In the genomic region with DNA sequence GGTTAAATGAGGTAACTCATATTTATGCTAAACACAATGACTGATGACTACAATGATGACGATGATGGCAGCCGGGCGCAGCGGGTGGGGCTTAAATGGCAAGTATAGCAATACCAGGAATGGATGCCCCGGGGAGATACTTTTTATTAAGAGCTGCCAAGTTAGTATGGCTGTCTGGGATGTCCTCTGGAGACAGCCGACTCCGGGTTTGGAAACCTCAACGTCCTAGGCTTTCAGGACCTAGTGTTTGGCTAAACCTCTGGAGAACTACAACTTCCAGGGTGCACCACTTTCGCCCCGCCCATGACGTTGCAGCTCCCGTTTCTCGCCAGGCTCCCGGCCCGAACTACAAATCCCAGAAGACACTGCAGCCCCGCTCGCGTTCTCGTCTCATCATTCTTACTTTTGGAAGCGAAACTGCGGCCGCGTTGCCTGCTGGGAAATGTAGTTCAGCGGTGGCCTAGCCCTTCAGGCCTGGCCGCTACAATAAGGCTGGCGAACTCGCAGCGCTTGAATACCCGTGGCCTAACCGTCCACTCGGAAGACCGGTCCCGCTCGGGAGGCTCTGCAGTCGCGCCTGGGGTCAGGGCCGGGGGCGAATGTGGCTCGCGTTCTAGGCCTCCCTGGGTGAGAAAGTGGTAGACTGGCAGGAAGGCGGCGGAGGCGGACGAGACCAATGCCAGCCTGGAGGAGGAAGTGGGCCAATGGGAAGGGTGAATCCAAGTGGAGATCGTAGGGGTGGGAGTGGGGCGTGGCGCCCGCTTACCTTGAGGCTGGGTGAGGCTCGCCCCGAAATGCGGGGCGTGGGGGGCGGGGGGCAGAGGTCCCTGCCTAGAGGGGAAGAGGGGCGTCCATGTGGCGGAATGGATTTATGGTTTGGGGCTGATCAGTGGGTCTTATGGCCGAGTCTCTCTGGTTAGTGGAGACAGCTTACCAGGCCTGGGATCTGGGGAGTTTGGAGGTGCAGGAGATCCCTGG, we compare ENCODE assay signal across 1 cellular context.
TF ChIP-seq lines count a peak whose summit lies in the region.

A gene (plus strand): TSS at position 463 of the 978 bp plus-strand sequence. CDS start 2,221 bp downstream, outside the sequence.

TF ChIP-seq in HepG2, 621 proteins besides CTCF, POLR2A, EP300 and RAD21 (continued from another document):
- TF ChIP-seq, protein P1, sequence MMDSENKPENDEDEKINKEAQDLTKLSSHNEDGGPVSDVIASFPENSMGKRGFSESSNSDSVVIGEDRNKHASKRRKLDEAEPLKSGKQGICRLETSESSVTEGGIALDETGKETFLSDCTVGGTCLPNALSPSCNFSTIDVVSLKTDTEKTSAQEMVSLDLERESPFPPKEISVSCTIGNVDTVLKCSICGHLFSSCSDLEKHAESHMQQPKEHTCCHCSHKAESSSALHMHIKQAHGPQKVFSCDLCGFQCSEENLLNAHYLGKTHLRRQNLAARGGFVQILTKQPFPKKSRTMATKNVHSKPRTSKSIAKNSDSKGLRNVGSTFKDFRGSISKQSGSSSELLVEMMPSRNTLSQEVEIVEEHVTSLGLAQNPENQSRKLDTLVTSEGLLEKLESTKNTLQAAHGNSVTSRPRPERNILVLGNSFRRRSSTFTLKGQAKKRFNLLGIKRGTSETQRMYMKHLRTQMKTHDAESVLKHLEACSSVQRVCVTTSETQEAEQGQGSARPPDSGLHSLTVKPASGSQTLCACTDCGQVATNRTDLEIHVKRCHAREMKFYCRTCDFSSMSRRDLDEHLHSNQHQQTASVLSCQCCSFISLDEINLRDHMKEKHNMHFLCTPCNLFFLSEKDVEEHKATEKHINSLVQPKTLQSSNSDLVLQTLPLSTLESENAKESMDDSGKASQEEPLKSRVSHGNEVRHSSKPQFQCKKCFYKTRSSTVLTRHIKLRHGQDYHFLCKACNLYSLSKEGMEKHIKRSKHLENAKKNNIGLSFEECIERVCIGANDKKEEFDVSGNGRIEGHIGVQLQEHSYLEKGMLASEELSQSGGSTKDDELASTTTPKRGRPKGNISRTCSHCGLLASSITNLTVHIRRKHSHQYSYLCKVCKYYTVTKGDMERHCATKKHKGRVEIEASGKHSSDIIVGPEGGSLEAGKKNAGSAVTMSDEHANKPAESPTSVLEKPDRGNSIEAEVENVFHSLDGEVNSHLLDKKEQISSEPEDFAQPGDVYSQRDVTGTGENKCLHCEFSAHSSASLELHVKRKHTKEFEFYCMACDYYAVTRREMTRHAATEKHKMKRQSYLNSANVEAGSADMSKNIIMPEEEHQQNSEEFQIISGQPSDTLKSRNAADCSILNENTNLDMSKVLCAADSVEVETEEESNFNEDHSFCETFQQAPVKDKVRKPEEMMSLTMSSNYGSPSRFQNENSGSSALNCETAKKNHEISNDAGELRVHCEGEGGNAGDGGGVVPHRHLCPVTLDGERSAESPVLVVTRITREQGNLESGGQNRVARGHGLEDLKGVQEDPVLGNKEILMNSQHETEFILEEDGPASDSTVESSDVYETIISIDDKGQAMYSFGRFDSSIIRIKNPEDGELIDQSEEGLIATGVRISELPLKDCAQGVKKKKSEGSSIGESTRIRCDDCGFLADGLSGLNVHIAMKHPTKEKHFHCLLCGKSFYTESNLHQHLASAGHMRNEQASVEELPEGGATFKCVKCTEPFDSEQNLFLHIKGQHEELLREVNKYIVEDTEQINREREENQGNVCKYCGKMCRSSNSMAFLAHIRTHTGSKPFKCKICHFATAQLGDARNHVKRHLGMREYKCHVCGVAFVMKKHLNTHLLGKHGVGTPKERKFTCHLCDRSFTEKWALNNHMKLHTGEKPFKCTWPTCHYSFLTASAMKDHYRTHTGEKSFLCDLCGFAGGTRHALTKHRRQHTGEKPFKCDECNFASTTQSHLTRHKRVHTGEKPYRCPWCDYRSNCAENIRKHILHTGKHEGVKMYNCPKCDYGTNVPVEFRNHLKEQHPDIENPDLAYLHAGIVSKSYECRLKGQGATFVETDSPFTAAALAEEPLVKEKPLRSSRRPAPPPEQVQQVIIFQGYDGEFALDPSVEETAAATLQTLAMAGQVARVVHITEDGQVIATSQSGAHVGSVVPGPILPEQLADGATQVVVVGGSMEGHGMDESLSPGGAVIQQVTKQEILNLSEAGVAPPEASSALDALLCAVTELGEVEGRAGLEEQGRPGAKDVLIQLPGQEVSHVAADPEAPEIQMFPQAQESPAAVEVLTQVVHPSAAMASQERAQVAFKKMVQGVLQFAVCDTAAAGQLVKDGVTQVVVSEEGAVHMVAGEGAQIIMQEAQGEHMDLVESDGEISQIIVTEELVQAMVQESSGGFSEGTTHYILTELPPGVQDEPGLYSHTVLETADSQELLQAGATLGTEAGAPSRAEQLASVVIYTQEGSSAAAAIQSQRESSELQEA (CRISPR knock-in tag; IDR thresholded peaks at IDR 0.05; ENCODE audit: not compliant biosample characterization), result peak; percentile 66
- TF ChIP-seq KLF9 (CRISPR knock-in tag; IDR thresholded peaks at IDR 0.05; ENCODE audit: low read depth) (0 out of 2 replicates have a peak, but pooled peaks have one; percentile 45), SMYD3 (CRISPR knock-in tag; IDR thresholded peaks at IDR 0.05) (no peak), YEATS4 (CRISPR knock-in tag; IDR thresholded peaks at IDR 0.05; ENCODE audit: borderline replicate concordance) (peak; percentile 93), NCOA1 (CRISPR knock-in tag; IDR thresholded peaks at IDR 0.05) (0 out of 2 replicates have a peak, but pooled peaks have one; percentile 25), ZNF143 (CRISPR knock-in tag; IDR thresholded peaks at IDR 0.05) (peak; percentile 99), HOXD1 (CRISPR knock-in tag; IDR thresholded peaks at IDR 0.05) (0 out of 2 replicates have a peak, but pooled peaks have one; percentile 57), ZNF746 (CRISPR knock-in tag; IDR thresholded peaks at IDR 0.05) (peak; percentile 48; the same call in 1 of the 2 replicates), ZNF552 (CRISPR knock-in tag; IDR thresholded peaks at IDR 0.05; ENCODE audit: borderline replicate concordance) (peak; percentile 89), KDM5A (IDR thresholded peaks at IDR 0.05; ENCODE audit: borderline replicate concordance, low read length) (peak; percentile 86; the same call in 1 of the 2 replicates), ZFP82 (CRISPR knock-in tag; IDR thresholded peaks at IDR 0.05; ENCODE audit: borderline replicate concordance) (peak; percentile 86; the same call in 1 of the 2 replicates), ZNF563 (CRISPR knock-in tag; IDR thresholded peaks at IDR 0.05) (peak; percentile 93), HOXA3 (CRISPR knock-in tag; IDR thresholded peaks at IDR 0.05) (peak; percentile 71; the same call in 1 of the 2 replicates), ZNF567 (CRISPR knock-in tag; IDR thresholded peaks at IDR 0.05; ENCODE audit: borderline replicate concordance) (0 out of 2 replicates have a peak, but pooled peaks have one; percentile 38), ZNF788 (CRISPR knock-in tag; IDR thresholded peaks at IDR 0.05; ENCODE audit: borderline replicate concordance) (peak; percentile 89; the same call in 1 of the 2 replicates), ZNF496 (CRISPR knock-in tag; IDR thresholded peaks at IDR 0.05; ENCODE audit: insufficient replicate concordance) (no peak), ZBTB38 (CRISPR knock-in tag; IDR thresholded peaks at IDR 0.05) (peak; percentile 83; the same call in 1 of the 2 replicates), ZNF235 (CRISPR knock-in tag; IDR thresholded peaks at IDR 0.05; ENCODE audit: borderline replicate concordance) (peak; percentile 88; the same call in 1 of the 2 replicates), SUZ12 (IDR thresholded peaks at IDR 0.05; ENCODE audit: low read depth, low read length) (peak; percentile 99)
- TF ChIP-seq, protein P2, sequence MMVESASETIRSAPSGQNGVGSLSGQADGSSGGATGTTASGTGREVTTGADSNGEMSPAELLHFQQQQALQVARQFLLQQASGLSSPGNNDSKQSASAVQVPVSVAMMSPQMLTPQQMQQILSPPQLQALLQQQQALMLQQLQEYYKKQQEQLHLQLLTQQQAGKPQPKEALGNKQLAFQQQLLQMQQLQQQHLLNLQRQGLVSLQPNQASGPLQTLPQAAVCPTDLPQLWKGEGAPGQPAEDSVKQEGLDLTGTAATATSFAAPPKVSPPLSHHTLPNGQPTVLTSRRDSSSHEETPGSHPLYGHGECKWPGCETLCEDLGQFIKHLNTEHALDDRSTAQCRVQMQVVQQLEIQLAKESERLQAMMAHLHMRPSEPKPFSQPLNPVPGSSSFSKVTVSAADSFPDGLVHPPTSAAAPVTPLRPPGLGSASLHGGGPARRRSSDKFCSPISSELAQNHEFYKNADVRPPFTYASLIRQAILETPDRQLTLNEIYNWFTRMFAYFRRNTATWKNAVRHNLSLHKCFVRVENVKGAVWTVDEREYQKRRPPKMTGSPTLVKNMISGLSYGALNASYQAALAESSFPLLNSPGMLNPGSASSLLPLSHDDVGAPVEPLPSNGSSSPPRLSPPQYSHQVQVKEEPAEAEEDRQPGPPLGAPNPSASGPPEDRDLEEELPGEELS (CRISPR knock-in tag; IDR thresholded peaks at IDR 0.05), result peak; percentile 59; the same call in 1 of the 2 replicates
- TF ChIP-seq, protein P3, sequence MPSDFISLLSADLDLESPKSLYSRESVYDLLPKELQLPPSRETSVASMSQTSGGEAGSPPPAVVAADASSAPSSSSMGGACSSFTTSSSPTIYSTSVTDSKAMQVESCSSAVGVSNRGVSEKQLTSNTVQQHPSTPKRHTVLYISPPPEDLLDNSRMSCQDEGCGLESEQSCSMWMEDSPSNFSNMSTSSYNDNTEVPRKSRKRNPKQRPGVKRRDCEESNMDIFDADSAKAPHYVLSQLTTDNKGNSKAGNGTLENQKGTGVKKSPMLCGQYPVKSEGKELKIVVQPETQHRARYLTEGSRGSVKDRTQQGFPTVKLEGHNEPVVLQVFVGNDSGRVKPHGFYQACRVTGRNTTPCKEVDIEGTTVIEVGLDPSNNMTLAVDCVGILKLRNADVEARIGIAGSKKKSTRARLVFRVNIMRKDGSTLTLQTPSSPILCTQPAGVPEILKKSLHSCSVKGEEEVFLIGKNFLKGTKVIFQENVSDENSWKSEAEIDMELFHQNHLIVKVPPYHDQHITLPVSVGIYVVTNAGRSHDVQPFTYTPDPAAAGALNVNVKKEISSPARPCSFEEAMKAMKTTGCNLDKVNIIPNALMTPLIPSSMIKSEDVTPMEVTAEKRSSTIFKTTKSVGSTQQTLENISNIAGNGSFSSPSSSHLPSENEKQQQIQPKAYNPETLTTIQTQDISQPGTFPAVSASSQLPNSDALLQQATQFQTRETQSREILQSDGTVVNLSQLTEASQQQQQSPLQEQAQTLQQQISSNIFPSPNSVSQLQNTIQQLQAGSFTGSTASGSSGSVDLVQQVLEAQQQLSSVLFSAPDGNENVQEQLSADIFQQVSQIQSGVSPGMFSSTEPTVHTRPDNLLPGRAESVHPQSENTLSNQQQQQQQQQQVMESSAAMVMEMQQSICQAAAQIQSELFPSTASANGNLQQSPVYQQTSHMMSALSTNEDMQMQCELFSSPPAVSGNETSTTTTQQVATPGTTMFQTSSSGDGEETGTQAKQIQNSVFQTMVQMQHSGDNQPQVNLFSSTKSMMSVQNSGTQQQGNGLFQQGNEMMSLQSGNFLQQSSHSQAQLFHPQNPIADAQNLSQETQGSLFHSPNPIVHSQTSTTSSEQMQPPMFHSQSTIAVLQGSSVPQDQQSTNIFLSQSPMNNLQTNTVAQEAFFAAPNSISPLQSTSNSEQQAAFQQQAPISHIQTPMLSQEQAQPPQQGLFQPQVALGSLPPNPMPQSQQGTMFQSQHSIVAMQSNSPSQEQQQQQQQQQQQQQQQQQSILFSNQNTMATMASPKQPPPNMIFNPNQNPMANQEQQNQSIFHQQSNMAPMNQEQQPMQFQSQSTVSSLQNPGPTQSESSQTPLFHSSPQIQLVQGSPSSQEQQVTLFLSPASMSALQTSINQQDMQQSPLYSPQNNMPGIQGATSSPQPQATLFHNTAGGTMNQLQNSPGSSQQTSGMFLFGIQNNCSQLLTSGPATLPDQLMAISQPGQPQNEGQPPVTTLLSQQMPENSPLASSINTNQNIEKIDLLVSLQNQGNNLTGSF (CRISPR knock-in tag; IDR thresholded peaks at IDR 0.05), result peak; percentile 90
- TF ChIP-seq, protein P4, sequence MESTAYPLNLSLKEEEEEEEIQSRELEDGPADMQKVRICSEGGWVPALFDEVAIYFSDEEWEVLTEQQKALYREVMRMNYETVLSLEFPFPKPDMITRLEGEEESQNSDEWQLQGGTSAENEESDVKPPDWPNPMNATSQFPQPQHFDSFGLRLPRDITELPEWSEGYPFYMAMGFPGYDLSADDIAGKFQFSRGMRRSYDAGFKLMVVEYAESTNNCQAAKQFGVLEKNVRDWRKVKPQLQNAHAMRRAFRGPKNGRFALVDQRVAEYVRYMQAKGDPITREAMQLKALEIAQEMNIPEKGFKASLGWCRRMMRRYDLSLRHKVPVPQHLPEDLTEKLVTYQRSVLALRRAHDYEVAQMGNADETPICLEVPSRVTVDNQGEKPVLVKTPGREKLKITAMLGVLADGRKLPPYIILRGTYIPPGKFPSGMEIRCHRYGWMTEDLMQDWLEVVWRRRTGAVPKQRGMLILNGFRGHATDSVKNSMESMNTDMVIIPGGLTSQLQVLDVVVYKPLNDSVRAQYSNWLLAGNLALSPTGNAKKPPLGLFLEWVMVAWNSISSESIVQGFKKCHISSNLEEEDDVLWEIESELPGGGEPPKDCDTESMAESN (CRISPR knock-in tag; conservative IDR thresholded peaks at IDR 0.05), result peak; percentile 97
- TF ChIP-seq, protein P5, sequence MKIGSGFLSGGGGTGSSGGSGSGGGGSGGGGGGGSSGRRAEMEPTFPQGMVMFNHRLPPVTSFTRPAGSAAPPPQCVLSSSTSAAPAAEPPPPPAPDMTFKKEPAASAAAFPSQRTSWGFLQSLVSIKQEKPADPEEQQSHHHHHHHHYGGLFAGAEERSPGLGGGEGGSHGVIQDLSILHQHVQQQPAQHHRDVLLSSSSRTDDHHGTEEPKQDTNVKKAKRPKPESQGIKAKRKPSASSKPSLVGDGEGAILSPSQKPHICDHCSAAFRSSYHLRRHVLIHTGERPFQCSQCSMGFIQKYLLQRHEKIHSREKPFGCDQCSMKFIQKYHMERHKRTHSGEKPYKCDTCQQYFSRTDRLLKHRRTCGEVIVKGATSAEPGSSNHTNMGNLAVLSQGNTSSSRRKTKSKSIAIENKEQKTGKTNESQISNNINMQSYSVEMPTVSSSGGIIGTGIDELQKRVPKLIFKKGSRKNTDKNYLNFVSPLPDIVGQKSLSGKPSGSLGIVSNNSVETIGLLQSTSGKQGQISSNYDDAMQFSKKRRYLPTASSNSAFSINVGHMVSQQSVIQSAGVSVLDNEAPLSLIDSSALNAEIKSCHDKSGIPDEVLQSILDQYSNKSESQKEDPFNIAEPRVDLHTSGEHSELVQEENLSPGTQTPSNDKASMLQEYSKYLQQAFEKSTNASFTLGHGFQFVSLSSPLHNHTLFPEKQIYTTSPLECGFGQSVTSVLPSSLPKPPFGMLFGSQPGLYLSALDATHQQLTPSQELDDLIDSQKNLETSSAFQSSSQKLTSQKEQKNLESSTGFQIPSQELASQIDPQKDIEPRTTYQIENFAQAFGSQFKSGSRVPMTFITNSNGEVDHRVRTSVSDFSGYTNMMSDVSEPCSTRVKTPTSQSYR (CRISPR knock-in tag; IDR thresholded peaks at IDR 0.05; ENCODE audit: borderline replicate concordance), result peak; percentile 29
- TF ChIP-seq, protein P6, sequence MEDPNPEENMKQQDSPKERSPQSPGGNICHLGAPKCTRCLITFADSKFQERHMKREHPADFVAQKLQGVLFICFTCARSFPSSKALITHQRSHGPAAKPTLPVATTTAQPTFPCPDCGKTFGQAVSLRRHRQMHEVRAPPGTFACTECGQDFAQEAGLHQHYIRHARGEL (CRISPR knock-in tag; IDR thresholded peaks at IDR 0.05), result 0 out of 2 replicates have a peak, but pooled peaks have one; percentile 9
TF ChIP-seq in HepG2: peak in this region for 352.
